In genomic region chr14:72688990-72689677, GRCh38 we compare ENCODE assay signal across 24 cellular contexts.
DNase-seq lines count a peak whose midpoint lies in the region; ATAC-seq and TF ChIP-seq lines count a peak whose summit lies in the region.
"Had no signal": no experiment of that assay in that cellular context is flagged by ENCODE, and none has a peak within 500 bp of the region (broad histone marks: within the 10 kb centered on the region; RNA-seq: fewer than 3 reads in every experiment).

No MANE protein-coding gene starts in this region.

- no peaks in the 10 kb centered on the region for H3K36me3 ChIP-seq in WERI-Rb-1
- H3K36me3 ChIP-seq: BLaER1 treated with 17β-estradiol and CSF1 and Interleukin-3, amounts not matched to agents 10 nM and 100 nM had no signal

- 0 out of 2 replicates have a peak, but pooled peaks have one; percentile 25 for TF ChIP-seq CTCF in WERI-Rb-1 (IDR thresholded peaks at IDR 0.05; ENCODE audit: low read depth, low read length)

- H3K27ac ChIP-seq in WERI-Rb-1, result peak overlapping the region; percentile 77
- H3K27ac ChIP-seq: BLaER1 treated with 17β-estradiol and CSF1 and Interleukin-3, amounts not matched to agents 10 nM and 100 nM; PC-9 had no signal

- no peaks in the 10 kb centered on the region for H3K27me3 ChIP-seq in WERI-Rb-1 (ENCODE audit: insufficient read depth, low read depth, severe bottlenecking)
- H3K27me3 ChIP-seq: BLaER1 treated with 17β-estradiol and CSF1 and Interleukin-3, amounts not matched to agents 10 nM and 100 nM had no signal

- peaks cover 3% of the 10 kb centered on the region for H3K9me3 ChIP-seq in WERI-Rb-1 (ENCODE audit: severe bottlenecking)

- DNase-seq in NCI-H82 (lab: John Stamatoyannopoulos, UW) (peak; percentile 59), NCI-H82 treated with DMSO at 0.1 percent for 48 hours (lab: John Stamatoyannopoulos, UW; ENCODE audit: unreplicated experiment) (no peak), D341Med (ENCODE audit: low spot score) (peak; percentile 56), WERI-Rb-1 (peak; percentile 83), left kidney (ENCODE audit: low read depth, low spot score) (peak; percentile 29)
- no peak for DNase-seq in activated CD4-positive, alpha-beta T cell treated with anti-CD3 and anti-CD28 coated beads, Interleukin-2, amount 50 U/mL, for 1 hour
- DNase-seq: 8988T; Calu3; CD8-positive, alpha-beta T cell; DMS53; GF-D8; Kasumi-1; NCI-H1694; NCI-H2081; NCI-H2171; NCI-H446; NCI-H69; PC-9; RPMI8226 had no signal

- no peak overlapping the region; the same call in 1 of the 2 replicates for H3K4me3 ChIP-seq in WERI-Rb-1 (ENCODE audit: low read depth, low read length)
- H3K4me3 ChIP-seq: BLaER1 treated with 17β-estradiol and CSF1 and Interleukin-3, amounts not matched to agents 10 nM and 100 nM; PC-9 had no signal

- no peak for ATAC-seq in HG03354 (IDR thresholded peaks at IDR 0.05; ENCODE audit: poor library complexity, severe bottlenecking, unreplicated experiment)
- ATAC-seq in HG02571 (IDR thresholded peaks at IDR 0.05; ENCODE audit: unreplicated experiment), result no peak
- ATAC-seq: CD8-positive, alpha-beta T cell; HCT116; SK-N-SH treated with all-trans-retinoic acid at 6 μM for 48 hours had no signal

Comparison
In these comparisons a context has a peak if more than half of its experiments do, and no peak if none do; other contexts are left out.
1. DNase-seq: peak in NCI-H82 (single experiment), D341Med (single experiment), WERI-Rb-1 (single experiment) and left kidney (single experiment); none in NCI-H82 treated with DMSO at 0.1 percent for 48 hours (single experiment) and activated CD4-positive, alpha-beta T cell treated with anti-CD3 and anti-CD28 coated beads, Interleukin-2, amount 50 U/mL, for 1 hour (single experiment).